Comparison of ENCODE assay signal across 1 cellular context in the genomic region with DNA sequence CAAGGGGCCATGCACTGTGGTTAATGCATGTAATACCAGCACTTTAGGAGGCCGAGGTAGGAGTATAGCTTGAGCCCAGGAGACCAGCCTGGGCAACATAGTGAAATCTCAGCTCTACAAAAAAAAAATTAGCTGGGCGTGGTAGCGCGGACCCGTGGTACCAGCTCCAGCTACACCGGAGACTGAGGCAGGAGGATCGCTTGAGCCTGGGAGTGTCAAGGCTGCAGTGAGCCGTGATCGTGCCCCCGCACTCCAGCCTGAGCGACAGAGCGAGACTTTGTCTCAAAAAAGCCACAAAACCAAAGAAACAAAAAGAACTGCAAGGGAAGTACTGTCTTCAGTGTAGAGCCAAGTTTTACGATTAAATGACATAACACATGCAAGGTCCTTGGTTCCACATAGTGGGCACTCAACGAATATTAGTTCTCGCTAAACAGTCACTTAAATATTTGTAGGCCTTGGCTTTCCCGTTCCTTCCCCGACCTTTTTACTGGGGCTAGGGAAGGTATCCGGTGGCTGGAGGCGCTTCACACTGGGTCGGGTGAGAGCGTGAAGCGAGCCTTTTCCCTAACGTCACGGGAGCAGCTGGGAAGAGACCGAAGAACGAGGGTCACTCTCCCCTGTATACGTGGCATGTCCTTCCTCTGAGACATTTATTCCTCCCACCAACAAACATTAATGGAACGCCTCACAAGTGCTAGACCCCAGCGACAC.
TF ChIP-seq lines count a peak whose summit lies in the region.

No MANE protein-coding gene starts in this region.

TF ChIP-seq in GM23338, 12 proteins besides CTCF, POLR2A, EP300 and RAD21 (continued from another document):
- TF ChIP-seq, protein P1, sequence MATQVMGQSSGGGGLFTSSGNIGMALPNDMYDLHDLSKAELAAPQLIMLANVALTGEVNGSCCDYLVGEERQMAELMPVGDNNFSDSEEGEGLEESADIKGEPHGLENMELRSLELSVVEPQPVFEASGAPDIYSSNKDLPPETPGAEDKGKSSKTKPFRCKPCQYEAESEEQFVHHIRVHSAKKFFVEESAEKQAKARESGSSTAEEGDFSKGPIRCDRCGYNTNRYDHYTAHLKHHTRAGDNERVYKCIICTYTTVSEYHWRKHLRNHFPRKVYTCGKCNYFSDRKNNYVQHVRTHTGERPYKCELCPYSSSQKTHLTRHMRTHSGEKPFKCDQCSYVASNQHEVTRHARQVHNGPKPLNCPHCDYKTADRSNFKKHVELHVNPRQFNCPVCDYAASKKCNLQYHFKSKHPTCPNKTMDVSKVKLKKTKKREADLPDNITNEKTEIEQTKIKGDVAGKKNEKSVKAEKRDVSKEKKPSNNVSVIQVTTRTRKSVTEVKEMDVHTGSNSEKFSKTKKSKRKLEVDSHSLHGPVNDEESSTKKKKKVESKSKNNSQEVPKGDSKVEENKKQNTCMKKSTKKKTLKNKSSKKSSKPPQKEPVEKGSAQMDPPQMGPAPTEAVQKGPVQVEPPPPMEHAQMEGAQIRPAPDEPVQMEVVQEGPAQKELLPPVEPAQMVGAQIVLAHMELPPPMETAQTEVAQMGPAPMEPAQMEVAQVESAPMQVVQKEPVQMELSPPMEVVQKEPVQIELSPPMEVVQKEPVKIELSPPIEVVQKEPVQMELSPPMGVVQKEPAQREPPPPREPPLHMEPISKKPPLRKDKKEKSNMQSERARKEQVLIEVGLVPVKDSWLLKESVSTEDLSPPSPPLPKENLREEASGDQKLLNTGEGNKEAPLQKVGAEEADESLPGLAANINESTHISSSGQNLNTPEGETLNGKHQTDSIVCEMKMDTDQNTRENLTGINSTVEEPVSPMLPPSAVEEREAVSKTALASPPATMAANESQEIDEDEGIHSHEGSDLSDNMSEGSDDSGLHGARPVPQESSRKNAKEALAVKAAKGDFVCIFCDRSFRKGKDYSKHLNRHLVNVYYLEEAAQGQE (IDR thresholded peaks at IDR 0.05; ENCODE audit: unreplicated experiment): no peak
- TF ChIP-seq EZH2phosphoT487 (IDR thresholded peaks at IDR 0.05; ENCODE audit: unreplicated experiment): no peak
- no peak for TF ChIP-seq ZNF331 (CRISPR knock-in tag; IDR thresholded peaks at IDR 0.05; ENCODE audit: low read depth)
- no peak for TF ChIP-seq ZNF114 (CRISPR knock-in tag; IDR thresholded peaks at IDR 0.05)
- TF ChIP-seq, protein P2, sequence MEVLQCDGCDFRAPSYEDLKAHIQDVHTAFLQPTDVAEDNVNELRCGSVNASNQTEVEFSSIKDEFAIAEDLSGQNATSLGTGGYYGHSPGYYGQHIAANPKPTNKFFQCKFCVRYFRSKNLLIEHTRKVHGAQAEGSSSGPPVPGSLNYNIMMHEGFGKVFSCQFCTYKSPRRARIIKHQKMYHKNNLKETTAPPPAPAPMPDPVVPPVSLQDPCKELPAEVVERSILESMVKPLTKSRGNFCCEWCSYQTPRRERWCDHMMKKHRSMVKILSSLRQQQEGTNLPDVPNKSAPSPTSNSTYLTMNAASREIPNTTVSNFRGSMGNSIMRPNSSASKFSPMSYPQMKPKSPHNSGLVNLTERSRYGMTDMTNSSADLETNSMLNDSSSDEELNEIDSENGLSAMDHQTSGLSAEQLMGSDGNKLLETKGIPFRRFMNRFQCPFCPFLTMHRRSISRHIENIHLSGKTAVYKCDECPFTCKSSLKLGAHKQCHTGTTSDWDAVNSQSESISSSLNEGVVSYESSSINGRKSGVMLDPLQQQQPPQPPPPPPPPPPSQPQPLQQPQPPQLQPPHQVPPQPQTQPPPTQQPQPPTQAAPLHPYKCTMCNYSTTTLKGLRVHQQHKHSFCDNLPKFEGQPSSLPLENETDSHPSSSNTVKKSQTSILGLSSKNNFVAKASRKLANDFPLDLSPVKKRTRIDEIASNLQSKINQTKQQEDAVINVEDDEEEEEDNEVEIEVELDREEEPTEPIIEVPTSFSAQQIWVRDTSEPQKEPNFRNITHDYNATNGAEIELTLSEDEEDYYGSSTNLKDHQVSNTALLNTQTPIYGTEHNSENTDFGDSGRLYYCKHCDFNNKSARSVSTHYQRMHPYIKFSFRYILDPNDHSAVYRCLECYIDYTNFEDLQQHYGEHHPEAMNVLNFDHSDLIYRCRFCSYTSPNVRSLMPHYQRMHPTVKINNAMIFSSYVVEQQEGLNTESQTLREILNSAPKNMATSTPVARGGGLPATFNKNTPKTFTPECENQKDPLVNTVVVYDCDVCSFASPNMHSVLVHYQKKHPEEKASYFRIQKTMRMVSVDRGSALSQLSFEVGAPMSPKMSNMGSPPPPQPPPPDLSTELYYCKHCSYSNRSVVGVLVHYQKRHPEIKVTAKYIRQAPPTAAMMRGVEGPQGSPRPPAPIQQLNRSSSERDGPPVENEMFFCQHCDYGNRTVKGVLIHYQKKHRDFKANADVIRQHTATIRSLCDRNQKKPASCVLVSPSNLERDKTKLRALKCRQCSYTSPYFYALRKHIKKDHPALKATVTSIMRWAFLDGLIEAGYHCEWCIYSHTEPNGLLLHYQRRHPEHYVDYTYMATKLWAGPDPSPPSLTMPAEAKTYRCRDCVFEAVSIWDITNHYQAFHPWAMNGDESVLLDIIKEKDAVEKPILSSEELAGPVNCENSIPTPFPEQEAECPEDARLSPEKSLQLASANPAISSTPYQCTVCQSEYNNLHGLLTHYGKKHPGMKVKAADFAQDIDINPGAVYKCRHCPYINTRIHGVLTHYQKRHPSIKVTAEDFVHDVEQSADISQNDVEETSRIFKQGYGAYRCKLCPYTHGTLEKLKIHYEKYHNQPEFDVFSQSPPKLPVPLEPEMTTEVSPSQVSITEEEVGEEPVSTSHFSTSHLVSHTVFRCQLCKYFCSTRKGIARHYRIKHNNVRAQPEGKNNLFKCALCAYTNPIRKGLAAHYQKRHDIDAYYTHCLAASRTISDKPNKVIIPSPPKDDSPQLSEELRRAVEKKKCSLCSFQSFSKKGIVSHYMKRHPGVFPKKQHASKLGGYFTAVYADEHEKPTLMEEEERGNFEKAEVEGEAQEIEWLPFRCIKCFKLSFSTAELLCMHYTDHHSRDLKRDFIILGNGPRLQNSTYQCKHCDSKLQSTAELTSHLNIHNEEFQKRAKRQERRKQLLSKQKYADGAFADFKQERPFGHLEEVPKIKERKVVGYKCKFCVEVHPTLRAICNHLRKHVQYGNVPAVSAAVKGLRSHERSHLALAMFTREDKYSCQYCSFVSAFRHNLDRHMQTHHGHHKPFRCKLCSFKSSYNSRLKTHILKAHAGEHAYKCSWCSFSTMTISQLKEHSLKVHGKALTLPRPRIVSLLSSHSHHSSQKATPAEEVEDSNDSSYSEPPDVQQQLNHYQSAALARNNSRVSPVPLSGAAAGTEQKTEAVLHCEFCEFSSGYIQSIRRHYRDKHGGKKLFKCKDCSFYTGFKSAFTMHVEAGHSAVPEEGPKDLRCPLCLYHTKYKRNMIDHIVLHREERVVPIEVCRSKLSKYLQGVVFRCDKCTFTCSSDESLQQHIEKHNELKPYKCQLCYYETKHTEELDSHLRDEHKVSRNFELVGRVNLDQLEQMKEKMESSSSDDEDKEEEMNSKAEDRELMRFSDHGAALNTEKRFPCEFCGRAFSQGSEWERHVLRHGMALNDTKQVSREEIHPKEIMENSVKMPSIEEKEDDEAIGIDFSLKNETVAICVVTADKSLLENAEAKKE (CRISPR knock-in tag; IDR thresholded peaks at IDR 0.05): no peak
- no peak for TF ChIP-seq NANOG (IDR thresholded peaks at IDR 0.05; ENCODE audit: borderline replicate concordance)
- TF ChIP-seq POLR2AphosphoS5 (IDR thresholded peaks at IDR 0.05; ENCODE audit: low read depth): no peak
- no peak for TF ChIP-seq EZH2 (IDR thresholded peaks at IDR 0.05; ENCODE audit: low read depth, unreplicated experiment)
TF ChIP-seq in GM23338: peak in this region for 0.
